ENCODE assay signal across 35 cellular contexts in the genomic region with DNA sequence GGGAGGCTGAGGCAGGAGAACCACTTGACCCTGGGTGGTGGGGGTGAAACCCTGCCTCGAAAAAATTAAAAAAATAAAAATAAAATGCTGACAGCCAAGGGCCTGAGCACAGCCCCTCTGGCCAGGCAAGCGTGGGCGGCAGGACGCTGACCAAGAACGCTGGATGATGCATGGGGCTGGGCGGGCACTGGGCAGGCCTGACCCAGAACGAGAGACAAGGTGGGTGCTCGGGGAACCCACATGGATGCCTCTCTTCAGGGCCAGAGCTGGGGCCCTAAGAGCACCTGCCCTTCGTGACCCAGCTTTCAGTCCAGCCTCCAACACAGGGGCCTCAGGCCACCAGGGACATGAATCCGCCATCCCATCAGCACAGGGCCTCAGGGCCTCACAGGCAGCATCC. TPM values are rescaled to one million over a fixed set of nuclear protein-coding genes. Genes with fewer than 3 reads are reported as not detected.
"Had no signal": no experiment of that assay in that cellular context is flagged by ENCODE, and none has a peak within 500 bp of the region (broad histone marks: within the 10 kb centered on the region; RNA-seq: fewer than 3 reads in every experiment).

No MANE protein-coding gene starts in this region.

- H3K36me3 ChIP-seq: adrenal gland, breast epithelium, MG63, Peyer's patch, SJCRH30 had no signal

- H3K36me3 Mint-ChIP-seq: activated naive CD4-positive, alpha-beta T cell treated with anti-CD3 and anti-CD28 coated beads, Interleukin-2, amount 50 U/mL, for 72 hours had no signal

- H3K9me3 Mint-ChIP-seq: activated CD4-positive, alpha-beta T cell treated with anti-CD3 and anti-CD28 coated beads, Interleukin-2, amount 10 ng/mL, durations not matched to agents 24 days and 14 days; activated CD8-positive, alpha-beta T cell treated with anti-CD3 and anti-CD28 coated beads for 36 hours; activated T-cell treated with anti-CD3 and anti-CD28 coated beads, Interleukin-2, amount 50 U/mL, for 72 hours had no signal

- H3K27me3 ChIP-seq: body of pancreas, Peyer's patch, SJCRH30 had no signal

- H3K27me3 Mint-ChIP-seq: activated CD4-positive, alpha-beta T cell treated with anti-CD3 and anti-CD28 coated beads, Interleukin-2, amount 10 ng/mL, durations not matched to agents 24 days and 14 days had no signal

- H3K4me1 ChIP-seq: adrenal gland, body of pancreas, breast epithelium, Peyer's patch, SJCRH30 had no signal

- H3K27ac ChIP-seq: adrenal gland, body of pancreas, breast epithelium, Peyer's patch, SJCRH30, SK-N-MC had no signal

- H3K27ac Mint-ChIP-seq: activated CD4-positive, alpha-beta T cell treated with anti-CD3 and anti-CD28 coated beads, Interleukin-2, amount 10 ng/mL, durations not matched to agents 24 days and 14 days; activated CD8-positive, alpha-beta T cell treated with anti-CD3 and anti-CD28 coated beads for 36 hours; activated naive CD4-positive, alpha-beta T cell treated with anti-CD3 and anti-CD28 coated beads, Interleukin-2, amount 50 U/mL, for 72 hours; activated T-cell treated with anti-CD3 and anti-CD28 coated beads, Interleukin-2, amount 50 U/mL, for 72 hours; activated T-helper 17 cell treated with anti-CD3 and anti-CD28 coated beads, Interleukin-2, amount 50 U/mL, for 72 hours had no signal

- H3K4me3 Mint-ChIP-seq: activated CD4-positive, alpha-beta T cell treated with anti-CD3 and anti-CD28 coated beads, Interleukin-2, amount 10 ng/mL, durations not matched to agents 24 days and 14 days; activated CD8-positive, alpha-beta T cell treated with anti-CD3 and anti-CD28 coated beads for 36 hours; activated T-cell treated with anti-CD3 and anti-CD28 coated beads, Interleukin-2, amount 50 U/mL, for 72 hours; activated T-helper 17 cell treated with anti-CD3 and anti-CD28 coated beads, Interleukin-2, amount 50 U/mL, for 72 hours had no signal

- H3K4me1 Mint-ChIP-seq: activated CD4-positive, alpha-beta T cell treated with anti-CD3 and anti-CD28 coated beads, Interleukin-2, amount 10 ng/mL, durations not matched to agents 24 days and 14 days; activated T-helper 17 cell treated with anti-CD3 and anti-CD28 coated beads, Interleukin-2, amount 50 U/mL, for 72 hours had no signal

- ATAC-seq: activated CD8-positive, alpha-beta T cell treated with anti-CD3 and anti-CD28 coated beads for 36 hours; activated naive CD4-positive, alpha-beta T cell treated with anti-CD3 and anti-CD28 coated beads, Interleukin-2, amount 50 U/mL, for 72 hours; activated T-cell treated with anti-CD3 and anti-CD28 coated beads, Interleukin-2, amount 50 U/mL, for 72 hours; activated T-helper 17 cell treated with anti-CD3 and anti-CD28 coated beads, Interleukin-2, amount 50 U/mL, for 72 hours; body of pancreas; PC-3 had no signal

- DNase-seq: activated CD4-positive, alpha-beta T cell treated with anti-CD3 and anti-CD28 coated beads, Interleukin-2, amount 10 ng/mL, durations not matched to agents 24 days and 14 days; activated CD4-positive, alpha-beta T cell treated with anti-CD3 and anti-CD28 coated beads, Interleukin-2, amount 50 U/mL, for 4 hours; activated CD8-positive, alpha-beta T cell treated with anti-CD3 and anti-CD28 coated beads for 36 hours; activated effector memory CD4-positive, alpha-beta T cell treated with anti-CD3 and anti-CD28 coated beads, Interleukin-2, amount 50 U/mL, for 16 hours; activated naive CD4-positive, alpha-beta T cell; activated T-cell treated with anti-CD3 and anti-CD28 coated beads, Interleukin-2, amount 50 U/mL, for 1 hour; activated T-cell treated with anti-CD3 and anti-CD28 coated beads, Interleukin-2, amount 50 U/mL, for 72 hours; adrenal gland; body of pancreas; caudate nucleus; cerebellar nuclear complex; MG63; NCI-H1048; NCI-H1105 treated with DMSO at 0.1 percent for 48 hours; NCI-H1436; NCI-H1694; NCI-H2029; NCI-H345; NCI-H524 treated with DMSO at 0.1 percent for 48 hours; NCI-H748 treated with DMSO at 0.1 percent for 48 hours; NK-92 treated with Interleukin-12 subunit alpha and Interleukin-12 subunit beta, amount 100 ng/mL, for 24 hours; PC-3; Peyer's patch; RPMI8226; SHP77; SJCRH30; T1000 had no signal

- H3K4me3 ChIP-seq: adrenal gland, body of pancreas, breast epithelium, MG63, Peyer's patch, SJCRH30, SK-N-MC had no signal

- H3K9me3 ChIP-seq: adrenal gland, body of pancreas, breast epithelium, MG63, Peyer's patch, SJCRH30 had no signal

RNA-seq across cellular contexts. Expression of a gene that starts 11.3 kb away (rescaled TPM):
- total RNA-seq: activated CD4-positive, alpha-beta T cell treated with anti-CD3 and anti-CD28 coated beads, Interleukin-2, amount 10 ng/mL, durations not matched to agents 24 days and 14 days; activated CD8-positive, alpha-beta memory T cell treated with anti-CD3 and anti-CD28 coated beads for 36 hours; activated CD8-positive, alpha-beta T cell treated with anti-CD3 and anti-CD28 coated beads for 36 hours; body of pancreas; NCI-H460; Peyer's patch; T-helper 1 cell treated with Interleukin-12 subunit alpha and Interleukin-12 subunit beta and Interleukin-4 antibody, amounts not matched to agents 30 ng/mL and 1 ng/mL, for 36 hours; T-helper 2 cell treated with Interferon-gamma antibody and Interleukin-4, amounts not matched to agents 100 ng/mL and 5 ng/mL, for 36 hours had no signal
